Comparison of ENCODE assay signal across 13 cellular contexts in genomic region chr16:23081675-23082119, GRCh38.
DNase-seq lines count a peak whose midpoint lies in the region; ATAC-seq, FAIRE-seq and TF ChIP-seq lines count a peak whose summit lies in the region.
"Had no signal": no experiment of that assay in that cellular context is flagged by ENCODE, and none has a peak within 500 bp of the region (broad histone marks: within the 10 kb centered on the region; RNA-seq: fewer than 3 reads in every experiment).

No MANE protein-coding gene starts in this region.

- no peak for ATAC-seq in HG02588 (IDR thresholded peaks at IDR 0.05; ENCODE audit: unreplicated experiment)
- ATAC-seq in GM18520 (IDR thresholded peaks at IDR 0.05; ENCODE audit: unreplicated experiment), result no peak

- H2AFZ ChIP-seq in astrocyte (ENCODE audit: low read depth, low read length) (no peak overlapping the region), keratinocyte (ENCODE audit: control insufficient read depth, low read length) (no peak overlapping the region)

- peaks cover 1% of the 10 kb centered on the region for H3K9me3 Mint-ChIP-seq in astrocyte (ENCODE audit: unreplicated experiment)
- H3K9me3 Mint-ChIP-seq: activated T-helper 2 cell treated with anti-CD3 and anti-CD28 coated beads, Interferon-gamma antibody, Interleukin-2, Interleukin-4, amounts not matched to agents 10 μg/mL and 5 μg/mL and 100 μg/mL, durations not matched to agents 14 hours and 24 hours and 36 hours; immature natural killer cell had no signal

- H3K4me1 ChIP-seq in astrocyte (ENCODE audit: insufficient read depth, low read length), result peaks cover 20% of the 10 kb centered on the region
- H3K4me1 ChIP-seq in keratinocyte (ENCODE audit: control insufficient read depth, extremely low read depth, insufficient read depth, low read length), result peaks cover 32% of the 10 kb centered on the region
- H3K4me1 ChIP-seq: uterus had no signal

- H3K4me3 ChIP-seq in BJ (ENCODE audit: low read depth, low read length), result no peak overlapping the region
- H3K4me3 ChIP-seq in HFF-Myc (replicated peaks; ENCODE audit: low read depth, low read length), result no peak overlapping the region
- no peak overlapping the region for H3K4me3 ChIP-seq in astrocyte (ENCODE audit: insufficient read depth, low read depth, low read length)
- H3K4me3 ChIP-seq in keratinocyte (ENCODE audit: control insufficient read depth in 2 of 3, extremely low read depth in 1 of 3, insufficient read depth in 2 of 3, low read depth in 1 of 3, low read length in 3 of 3), result no peak overlapping the region
- H3K4me3 ChIP-seq: uterus had no signal

- H3K79me2 ChIP-seq in astrocyte (ENCODE audit: insufficient read depth, low read length) (no peaks in the 10 kb centered on the region), keratinocyte (ENCODE audit: control insufficient read depth, insufficient read depth, low read length) (peaks cover 23% of the 10 kb centered on the region)

- no peaks in the 10 kb centered on the region for H3K9me1 ChIP-seq in keratinocyte (ENCODE audit: control insufficient read depth, extremely low read depth, insufficient read depth, low read length)

- peak overlapping the region; percentile 18 for H3K4me3 Mint-ChIP-seq in astrocyte (ENCODE audit: unreplicated experiment)
- H3K4me3 Mint-ChIP-seq: immature natural killer cell had no signal

- H3K36me3 ChIP-seq in BJ (ENCODE audit: control insufficient read depth, insufficient read depth, low read length), result peaks cover 2% of the 10 kb centered on the region
- H3K36me3 ChIP-seq in astrocyte (ENCODE audit: insufficient read depth, low read length), result peaks cover 2% of the 10 kb centered on the region
- peaks cover 18 to 43% of the 10 kb centered on the region in 2 experiments for H3K36me3 ChIP-seq in keratinocyte (ENCODE audit: control insufficient read depth in 2 of 2, extremely low read depth in 1 of 2, insufficient read depth in 2 of 2, low read length in 2 of 2)
- H3K36me3 ChIP-seq: uterus had no signal

- DNase-seq in BJ (ENCODE audit: low read depth), result peak; percentile 49
- DNase-seq in HFF-Myc (ENCODE audit: extremely low read depth, low read depth), result peak; percentile 65
- DNase-seq in astrocyte (ENCODE audit: low read depth), result peak; percentile 87
- DNase-seq in keratinocyte (ENCODE audit: low read depth, low spot score), result peak; percentile 57
- DNase-seq in NCI-H1105 (lab: John Stamatoyannopoulos, UW), result no peak
- no peak for DNase-seq in NCI-H2029 treated with DMSO at 0.1 percent for 48 hours (lab: John Stamatoyannopoulos, UW)
- DNase-seq: immature natural killer cell had no signal

- dilution Hi-C loops in keratinocyte (cut with MboI; ENCODE audit: extremely low pct_ligation_motif_present, low sequenced_read_pairs), result no loop called here

- H3K27ac Mint-ChIP-seq in astrocyte (ENCODE audit: unreplicated experiment), result peak overlapping the region; percentile 93
- H3K27ac Mint-ChIP-seq: activated T-helper 2 cell treated with anti-CD3 and anti-CD28 coated beads, Interferon-gamma antibody, Interleukin-2, Interleukin-4, amounts not matched to agents 10 μg/mL and 5 μg/mL and 100 μg/mL, durations not matched to agents 14 hours and 24 hours and 36 hours; immature natural killer cell had no signal

- H4K20me1 ChIP-seq in astrocyte (ENCODE audit: insufficient read depth, low read length) (no peaks in the 10 kb centered on the region), keratinocyte (ENCODE audit: control insufficient read depth, extremely low read depth, insufficient read depth, low read length) (peaks cover 9% of the 10 kb centered on the region)

- H3K9ac ChIP-seq in astrocyte (ENCODE audit: low read length), result peak overlapping the region; percentile 49
- H3K9ac ChIP-seq in keratinocyte (ENCODE audit: control insufficient read depth, extremely low read depth, insufficient read depth, low read length), result no peak overlapping the region

- FAIRE-seq in astrocyte (lab: Jason Lieb, UNC) (no peak), keratinocyte (lab: Jason Lieb, UNC) (no peak)
- FAIRE-seq: D721Med, TTC549 had no signal

- CTCF ChIA-PET in BJ (lab: Yijun Ruan, JAX), result interaction anchor here (0.5 to 1.0 kb wide), 3 partner anchors 63 to 354 kb away, joined by 3 read pairs; no protein-coding TSS in a partner anchor

- TF ChIP-seq CTCF in BJ (IDR thresholded peaks at IDR 0.05; ENCODE audit: insufficient read depth, low read depth, low read length), result no peak
- peak; percentile 2 for TF ChIP-seq CTCF in HFF-Myc (IDR thresholded peaks at IDR 0.05; ENCODE audit: low read depth, low read length, missing control alignments)
- no peak for TF ChIP-seq CTCF in astrocyte (IDR thresholded peaks at IDR 0.05; ENCODE audit: insufficient read depth, low read depth, low read length)
- peak in 2 of 3 experiments; percentile 24 to 28 for TF ChIP-seq CTCF in keratinocyte (optimal IDR thresholded peaks at IDR 0.05 in 1 of 3, IDR thresholded peaks at IDR 0.05 in 1 of 3, conservative IDR thresholded peaks at IDR 0.05 in 1 of 3; ENCODE audit: extremely low read depth in 1 of 3, insufficient read depth in 2 of 3, low read length in 3 of 3)

- H3K27ac ChIP-seq in astrocyte (ENCODE audit: low read depth, low read length) (peak overlapping the region; percentile 65), keratinocyte (ENCODE audit: control insufficient read depth, insufficient read depth, low read length) (peak overlapping the region; percentile 51)

- H3K4me2 ChIP-seq in astrocyte (ENCODE audit: low read length), result peak overlapping the region; percentile 35
- no peak overlapping the region for H3K4me2 ChIP-seq in keratinocyte (ENCODE audit: control insufficient read depth, extremely low read depth, insufficient read depth, low read depth, low read length)

- peaks cover 18% of the 10 kb centered on the region for H3K36me3 Mint-ChIP-seq in astrocyte (ENCODE audit: low read depth, unreplicated experiment)

- H3K27me3 Mint-ChIP-seq in astrocyte (ENCODE audit: low read depth, unreplicated experiment), result no peaks in the 10 kb centered on the region

- H3K9me3 ChIP-seq in astrocyte (ENCODE audit: insufficient read depth, low read depth, low read length), result no peaks in the 10 kb centered on the region
- no peaks in the 10 kb centered on the region for H3K9me3 ChIP-seq in keratinocyte (ENCODE audit: control insufficient read depth, low read depth, low read length)
- H3K9me3 ChIP-seq: uterus had no signal

- POLR2A ChIA-PET in BJ (lab: Charles Lee), result no interaction called here

- H3K27me3 ChIP-seq in BJ (ENCODE audit: control insufficient read depth, insufficient read depth, low read length) (no peaks in the 10 kb centered on the region), astrocyte (ENCODE audit: insufficient read depth, low read length) (no peaks in the 10 kb centered on the region), keratinocyte (ENCODE audit: control insufficient read depth, extremely low read depth, insufficient read depth, low read length) (no peaks in the 10 kb centered on the region)
- H3K27me3 ChIP-seq: uterus had no signal

- peaks cover 23% of the 10 kb centered on the region for H3K4me1 Mint-ChIP-seq in astrocyte (ENCODE audit: low read depth, unreplicated experiment)

Comparison
In these comparisons a context has a peak if more than half of its experiments do, and no peak if none do; other contexts are left out.
1. DNase-seq: peak in BJ (single experiment), HFF-Myc (single experiment), astrocyte (single experiment) and keratinocyte (single experiment); none in NCI-H1105 (single experiment) and NCI-H2029 treated with DMSO at 0.1 percent for 48 hours (single experiment).
2. CTCF ChIP-seq: peak in HFF-Myc (single experiment) and keratinocyte (2 of 3); none in BJ (single experiment) and astrocyte (single experiment).